Comparison of ENCODE assay signal across 1 cellular context in genomic region chr1:155061381-155062150, GRCh38.
A peak's percentile ranks its signal among the peaks of the same experiment; 100 is the strongest.
TF ChIP-seq lines count a peak whose summit lies in the region.

No MANE protein-coding gene starts in this region.

TF ChIP-seq in K562, 482 proteins besides CTCF, POLR2A, EP300 and RAD21 (continued from another document and continues in another):
- TF ChIP-seq CUX1 (CRISPR knock-in tag; IDR thresholded peaks at IDR 0.05), result no peak
- no peak for TF ChIP-seq MECOM (CRISPR knock-in tag; IDR thresholded peaks at IDR 0.05)
- no peak for TF ChIP-seq ZNF79 (CRISPR knock-in tag; IDR thresholded peaks at IDR 0.05; ENCODE audit: low read depth)
- TF ChIP-seq RBM25 (IDR thresholded peaks at IDR 0.05; ENCODE audit: low read depth, low read length, severe bottlenecking), result no peak
- no peak for TF ChIP-seq TCF3 (CRISPR knock-in tag; IDR thresholded peaks at IDR 0.05)
- TF ChIP-seq RCOR1 (IDR thresholded peaks at IDR 0.05; ENCODE audit: borderline replicate concordance in 1 of 2, low read depth in 2 of 2, low read length in 2 of 2), result peak in 1 of 2 experiments; percentile 64; a peak in 1 of 4 replicates
- TF ChIP-seq CREBBP (IDR thresholded peaks at IDR 0.05; ENCODE audit: low read depth, low read length), result no peak
- peak in 1 of 2 experiments; percentile 71; a peak in 1 of 4 replicates for TF ChIP-seq FOXA3 (CRISPR knock-in tag; conservative IDR thresholded peaks at IDR 0.05 in 1 of 2, IDR thresholded peaks at IDR 0.05 in 1 of 2)
- no peak for TF ChIP-seq PCBP1 (IDR thresholded peaks at IDR 0.05; ENCODE audit: low read depth, low read length, poor library complexity, severe bottlenecking)
- TF ChIP-seq CTBP1 (IDR thresholded peaks at IDR 0.05; ENCODE audit: borderline replicate concordance), result peak; percentile 68; the same call in 1 of the 2 replicates
- TF ChIP-seq, protein P1, sequence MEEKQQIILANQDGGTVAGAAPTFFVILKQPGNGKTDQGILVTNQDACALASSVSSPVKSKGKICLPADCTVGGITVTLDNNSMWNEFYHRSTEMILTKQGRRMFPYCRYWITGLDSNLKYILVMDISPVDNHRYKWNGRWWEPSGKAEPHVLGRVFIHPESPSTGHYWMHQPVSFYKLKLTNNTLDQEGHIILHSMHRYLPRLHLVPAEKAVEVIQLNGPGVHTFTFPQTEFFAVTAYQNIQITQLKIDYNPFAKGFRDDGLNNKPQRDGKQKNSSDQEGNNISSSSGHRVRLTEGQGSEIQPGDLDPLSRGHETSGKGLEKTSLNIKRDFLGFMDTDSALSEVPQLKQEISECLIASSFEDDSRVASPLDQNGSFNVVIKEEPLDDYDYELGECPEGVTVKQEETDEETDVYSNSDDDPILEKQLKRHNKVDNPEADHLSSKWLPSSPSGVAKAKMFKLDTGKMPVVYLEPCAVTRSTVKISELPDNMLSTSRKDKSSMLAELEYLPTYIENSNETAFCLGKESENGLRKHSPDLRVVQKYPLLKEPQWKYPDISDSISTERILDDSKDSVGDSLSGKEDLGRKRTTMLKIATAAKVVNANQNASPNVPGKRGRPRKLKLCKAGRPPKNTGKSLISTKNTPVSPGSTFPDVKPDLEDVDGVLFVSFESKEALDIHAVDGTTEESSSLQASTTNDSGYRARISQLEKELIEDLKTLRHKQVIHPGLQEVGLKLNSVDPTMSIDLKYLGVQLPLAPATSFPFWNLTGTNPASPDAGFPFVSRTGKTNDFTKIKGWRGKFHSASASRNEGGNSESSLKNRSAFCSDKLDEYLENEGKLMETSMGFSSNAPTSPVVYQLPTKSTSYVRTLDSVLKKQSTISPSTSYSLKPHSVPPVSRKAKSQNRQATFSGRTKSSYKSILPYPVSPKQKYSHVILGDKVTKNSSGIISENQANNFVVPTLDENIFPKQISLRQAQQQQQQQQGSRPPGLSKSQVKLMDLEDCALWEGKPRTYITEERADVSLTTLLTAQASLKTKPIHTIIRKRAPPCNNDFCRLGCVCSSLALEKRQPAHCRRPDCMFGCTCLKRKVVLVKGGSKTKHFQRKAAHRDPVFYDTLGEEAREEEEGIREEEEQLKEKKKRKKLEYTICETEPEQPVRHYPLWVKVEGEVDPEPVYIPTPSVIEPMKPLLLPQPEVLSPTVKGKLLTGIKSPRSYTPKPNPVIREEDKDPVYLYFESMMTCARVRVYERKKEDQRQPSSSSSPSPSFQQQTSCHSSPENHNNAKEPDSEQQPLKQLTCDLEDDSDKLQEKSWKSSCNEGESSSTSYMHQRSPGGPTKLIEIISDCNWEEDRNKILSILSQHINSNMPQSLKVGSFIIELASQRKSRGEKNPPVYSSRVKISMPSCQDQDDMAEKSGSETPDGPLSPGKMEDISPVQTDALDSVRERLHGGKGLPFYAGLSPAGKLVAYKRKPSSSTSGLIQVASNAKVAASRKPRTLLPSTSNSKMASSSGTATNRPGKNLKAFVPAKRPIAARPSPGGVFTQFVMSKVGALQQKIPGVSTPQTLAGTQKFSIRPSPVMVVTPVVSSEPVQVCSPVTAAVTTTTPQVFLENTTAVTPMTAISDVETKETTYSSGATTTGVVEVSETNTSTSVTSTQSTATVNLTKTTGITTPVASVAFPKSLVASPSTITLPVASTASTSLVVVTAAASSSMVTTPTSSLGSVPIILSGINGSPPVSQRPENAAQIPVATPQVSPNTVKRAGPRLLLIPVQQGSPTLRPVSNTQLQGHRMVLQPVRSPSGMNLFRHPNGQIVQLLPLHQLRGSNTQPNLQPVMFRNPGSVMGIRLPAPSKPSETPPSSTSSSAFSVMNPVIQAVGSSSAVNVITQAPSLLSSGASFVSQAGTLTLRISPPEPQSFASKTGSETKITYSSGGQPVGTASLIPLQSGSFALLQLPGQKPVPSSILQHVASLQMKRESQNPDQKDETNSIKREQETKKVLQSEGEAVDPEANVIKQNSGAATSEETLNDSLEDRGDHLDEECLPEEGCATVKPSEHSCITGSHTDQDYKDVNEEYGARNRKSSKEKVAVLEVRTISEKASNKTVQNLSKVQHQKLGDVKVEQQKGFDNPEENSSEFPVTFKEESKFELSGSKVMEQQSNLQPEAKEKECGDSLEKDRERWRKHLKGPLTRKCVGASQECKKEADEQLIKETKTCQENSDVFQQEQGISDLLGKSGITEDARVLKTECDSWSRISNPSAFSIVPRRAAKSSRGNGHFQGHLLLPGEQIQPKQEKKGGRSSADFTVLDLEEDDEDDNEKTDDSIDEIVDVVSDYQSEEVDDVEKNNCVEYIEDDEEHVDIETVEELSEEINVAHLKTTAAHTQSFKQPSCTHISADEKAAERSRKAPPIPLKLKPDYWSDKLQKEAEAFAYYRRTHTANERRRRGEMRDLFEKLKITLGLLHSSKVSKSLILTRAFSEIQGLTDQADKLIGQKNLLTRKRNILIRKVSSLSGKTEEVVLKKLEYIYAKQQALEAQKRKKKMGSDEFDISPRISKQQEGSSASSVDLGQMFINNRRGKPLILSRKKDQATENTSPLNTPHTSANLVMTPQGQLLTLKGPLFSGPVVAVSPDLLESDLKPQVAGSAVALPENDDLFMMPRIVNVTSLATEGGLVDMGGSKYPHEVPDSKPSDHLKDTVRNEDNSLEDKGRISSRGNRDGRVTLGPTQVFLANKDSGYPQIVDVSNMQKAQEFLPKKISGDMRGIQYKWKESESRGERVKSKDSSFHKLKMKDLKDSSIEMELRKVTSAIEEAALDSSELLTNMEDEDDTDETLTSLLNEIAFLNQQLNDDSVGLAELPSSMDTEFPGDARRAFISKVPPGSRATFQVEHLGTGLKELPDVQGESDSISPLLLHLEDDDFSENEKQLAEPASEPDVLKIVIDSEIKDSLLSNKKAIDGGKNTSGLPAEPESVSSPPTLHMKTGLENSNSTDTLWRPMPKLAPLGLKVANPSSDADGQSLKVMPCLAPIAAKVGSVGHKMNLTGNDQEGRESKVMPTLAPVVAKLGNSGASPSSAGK (IDR thresholded peaks at IDR 0.05), result no peak
- TF ChIP-seq BDP1 (IDR thresholded peaks at IDR 0.05; ENCODE audit: insufficient read depth, insufficient read length), result no peak
- no peak for TF ChIP-seq ZNF140 (CRISPR knock-in tag; IDR thresholded peaks at IDR 0.05)
- 0 out of 2 replicates have a peak, but pooled peaks have one; percentile 69 for TF ChIP-seq CBFB (CRISPR knock-in tag; IDR thresholded peaks at IDR 0.05)
- 0 out of 2 replicates have a peak, but pooled peaks have one; percentile 39 for TF ChIP-seq HDGF (IDR thresholded peaks at IDR 0.05)
- TF ChIP-seq ATF2 (CRISPR knock-in tag; IDR thresholded peaks at IDR 0.05), result no peak
- TF ChIP-seq, protein P2, sequence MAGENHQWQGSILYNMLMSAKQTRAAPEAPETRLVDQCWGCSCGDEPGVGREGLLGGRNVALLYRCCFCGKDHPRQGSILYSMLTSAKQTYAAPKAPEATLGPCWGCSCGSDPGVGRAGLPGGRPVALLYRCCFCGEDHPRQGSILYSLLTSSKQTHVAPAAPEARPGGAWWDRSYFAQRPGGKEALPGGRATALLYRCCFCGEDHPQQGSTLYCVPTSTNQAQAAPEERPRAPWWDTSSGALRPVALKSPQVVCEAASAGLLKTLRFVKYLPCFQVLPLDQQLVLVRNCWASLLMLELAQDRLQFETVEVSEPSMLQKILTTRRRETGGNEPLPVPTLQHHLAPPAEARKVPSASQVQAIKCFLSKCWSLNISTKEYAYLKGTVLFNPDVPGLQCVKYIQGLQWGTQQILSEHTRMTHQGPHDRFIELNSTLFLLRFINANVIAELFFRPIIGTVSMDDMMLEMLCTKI (IDR thresholded peaks at IDR 0.05; ENCODE audit: partially characterized antibody), result no peak
- TF ChIP-seq COPS2 (conservative IDR thresholded peaks at IDR 0.05), result no peak
- TF ChIP-seq PKNOX1 (IDR thresholded peaks at IDR 0.05), result no peak
- TF ChIP-seq YY1 (IDR thresholded peaks at IDR 0.05; ENCODE audit: borderline replicate concordance in 1 of 3, control insufficient read depth in 1 of 3, extremely low read depth in 1 of 3, insufficient read depth in 3 of 3, insufficient read length in 1 of 3, insufficient replicate concordance in 2 of 3, low read depth in 1 of 3, low read length in 2 of 3), result no peak
- no peak for TF ChIP-seq MXD1 (CRISPR knock-in tag; IDR thresholded peaks at IDR 0.05; ENCODE audit: borderline replicate concordance, poor library complexity, severe bottlenecking)
- no peak for TF ChIP-seq KLF13 (tag; IDR thresholded peaks at IDR 0.05; ENCODE audit: borderline replicate concordance, low read depth)
- no peak for TF ChIP-seq HNRNPH1 (optimal IDR thresholded peaks at IDR 0.05; ENCODE audit: low read depth, low read length)
- TF ChIP-seq ZNF3 (CRISPR knock-in tag; IDR thresholded peaks at IDR 0.05), result no peak
- TF ChIP-seq TEAD4 (IDR thresholded peaks at IDR 0.05; ENCODE audit: low read length), result no peak
- no peak for TF ChIP-seq TEAD4 (CRISPR knock-in tag; IDR thresholded peaks at IDR 0.05; ENCODE audit: borderline replicate concordance)
- no peak for TF ChIP-seq U2AF1 (optimal IDR thresholded peaks at IDR 0.05; ENCODE audit: low read depth, low read length)
- no peak for TF ChIP-seq HDAC6 (IDR thresholded peaks at IDR 0.05; ENCODE audit: low read depth, low read length)
- TF ChIP-seq BRCA1 (IDR thresholded peaks at IDR 0.05), result no peak
- TF ChIP-seq BRCA1 (CRISPR knock-in tag; IDR thresholded peaks at IDR 0.05), result no peak
- TF ChIP-seq CHD4 (IDR thresholded peaks at IDR 0.05; ENCODE audit: insufficient read depth, insufficient replicate concordance, low read depth, low read length, poor library complexity, severe bottlenecking), result no peak
- no peak for TF ChIP-seq MTF1 (CRISPR knock-in tag; IDR thresholded peaks at IDR 0.05; ENCODE audit: borderline replicate concordance)
- TF ChIP-seq NCOA1 (IDR thresholded peaks at IDR 0.05; ENCODE audit: low read depth), result no peak
- no peak for TF ChIP-seq ZNF23 (CRISPR knock-in tag; IDR thresholded peaks at IDR 0.05)
- TF ChIP-seq, protein P3, sequence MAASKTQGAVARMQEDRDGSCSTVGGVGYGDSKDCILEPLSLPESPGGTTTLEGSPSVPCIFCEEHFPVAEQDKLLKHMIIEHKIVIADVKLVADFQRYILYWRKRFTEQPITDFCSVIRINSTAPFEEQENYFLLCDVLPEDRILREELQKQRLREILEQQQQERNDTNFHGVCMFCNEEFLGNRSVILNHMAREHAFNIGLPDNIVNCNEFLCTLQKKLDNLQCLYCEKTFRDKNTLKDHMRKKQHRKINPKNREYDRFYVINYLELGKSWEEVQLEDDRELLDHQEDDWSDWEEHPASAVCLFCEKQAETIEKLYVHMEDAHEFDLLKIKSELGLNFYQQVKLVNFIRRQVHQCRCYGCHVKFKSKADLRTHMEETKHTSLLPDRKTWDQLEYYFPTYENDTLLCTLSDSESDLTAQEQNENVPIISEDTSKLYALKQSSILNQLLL (CRISPR knock-in tag; IDR thresholded peaks at IDR 0.05; ENCODE audit: borderline replicate concordance), result no peak
- TF ChIP-seq ZNF408 (CRISPR knock-in tag; IDR thresholded peaks at IDR 0.05; ENCODE audit: low read depth), result no peak
- TF ChIP-seq ZNF175 (CRISPR knock-in tag; IDR thresholded peaks at IDR 0.05; ENCODE audit: low read depth), result no peak
- peak; percentile 40; the same call in 1 of the 2 replicates for TF ChIP-seq CREM (IDR thresholded peaks at IDR 0.05; ENCODE audit: low read depth)
- TF ChIP-seq ELF4 (CRISPR knock-in tag; IDR thresholded peaks at IDR 0.05), result no peak
- TF ChIP-seq TARDBP (IDR thresholded peaks at IDR 0.05), result no peak
- no peak for TF ChIP-seq ZNF830 (CRISPR knock-in tag; IDR thresholded peaks at IDR 0.05)
- TF ChIP-seq ELF1 (tag; IDR thresholded peaks at IDR 0.05), result no peak
